ENCODE assay signal across 18 cellular contexts in genomic region chr14:73562256-73562655, GRCh38. TPM values are rescaled to one million over a fixed set of nuclear protein-coding genes. Genes with fewer than 3 reads are reported as not detected.
"Had no signal": no experiment of that assay in that cellular context is flagged by ENCODE, and none has a peak within 500 bp of the region (broad histone marks: within the 10 kb centered on the region; RNA-seq: fewer than 3 reads in every experiment).

No MANE protein-coding gene starts in this region.

RNA-seq across cellular contexts. Expression of gene HEATR4, which starts 3.5 kb away (rescaled TPM):
- total RNA-seq: activated naive CD4-positive, alpha-beta T cell treated with anti-CD3 and anti-CD28 coated beads for 36 hours; activated naive CD4-positive, alpha-beta T cell treated with anti-CD3 and anti-CD28 coated beads, Interleukin-2, amount 50 U/mL, for 72 hours; activated naive CD8-positive, alpha-beta T cell treated with anti-CD3 and anti-CD28 coated beads for 36 hours; activated naive CD8-positive, alpha-beta T cell treated with anti-CD3 and anti-CD28 coated beads, Interleukin-2, amount 10 ng/mL, durations not matched to agents 7 days and 5 days; activated T-cell treated with anti-CD3 and anti-CD28 coated beads, Interleukin-2, amount 50 U/mL, for 4 hours; activated T-helper 17 cell treated with anti-CD3 and anti-CD28 coated beads, Interleukin-2, amount 50 U/mL, for 72 hours; activated T-helper 2 cell treated with anti-CD3 and anti-CD28 coated beads, Interferon-gamma antibody, Interleukin-2, Interleukin-4, amounts not matched to agents 10 μg/mL and 5 μg/mL and 100 μg/mL, durations not matched to agents 14 hours and 24 hours and 36 hours; ascending aorta; astrocyte had no signal

RNA-seq across cellular contexts. Expression of gene ACOT6, which starts 50.1 kb away (rescaled TPM):
- total RNA-seq: activated naive CD4-positive, alpha-beta T cell treated with anti-CD3 and anti-CD28 coated beads for 36 hours; activated naive CD4-positive, alpha-beta T cell treated with anti-CD3 and anti-CD28 coated beads, Interleukin-2, amount 50 U/mL, for 72 hours; activated naive CD8-positive, alpha-beta T cell treated with anti-CD3 and anti-CD28 coated beads for 36 hours; activated naive CD8-positive, alpha-beta T cell treated with anti-CD3 and anti-CD28 coated beads, Interleukin-2, amount 10 ng/mL, durations not matched to agents 7 days and 5 days; activated T-cell treated with anti-CD3 and anti-CD28 coated beads, Interleukin-2, amount 50 U/mL, for 4 hours; activated T-cell treated with anti-CD3 and anti-CD28 coated beads, Interleukin-2, amount 50 U/mL, for 72 hours; activated T-helper 1 cell treated with anti-CD3 and anti-CD28 coated beads, Interleukin-12 subunit alpha, Interleukin-12 subunit beta, Interleukin-2, Interleukin-4 antibody, amounts not matched to agents 30 ng/mL and 10 ng/mL and 1 ng/mL, durations not matched to agents 14 hours and 24 hours and 36 hours; activated T-helper 17 cell treated with anti-CD3 and anti-CD28 coated beads, Interleukin-2, amount 50 U/mL, for 72 hours; activated T-helper 2 cell treated with anti-CD3 and anti-CD28 coated beads, Interferon-gamma antibody, Interleukin-2, Interleukin-4, amounts not matched to agents 10 μg/mL and 5 μg/mL and 100 μg/mL, durations not matched to agents 14 hours and 24 hours and 36 hours; adrenal gland; aorta; ascending aorta; astrocyte; body of pancreas; bronchial epithelial cell; cardiac septum; cerebellum; chondrocyte had no signal
- polyA plus RNA-seq: aorta had no signal
